In genomic region chr1:66156144-66156543, GRCh38 we compare ENCODE assay signal across 14 cellular contexts.
DNase-seq lines count a peak whose midpoint lies in the region.
"Had no signal": no experiment of that assay in that cellular context is flagged by ENCODE, and none has a peak within 500 bp of the region (broad histone marks: within the 10 kb centered on the region; RNA-seq: fewer than 3 reads in every experiment).

No MANE protein-coding gene starts in this region.

- H3K27me3 ChIP-seq in layer of hippocampus (ENCODE audit: control insufficient read depth, insufficient read depth, low read length): no peaks in the 10 kb centered on the region
- H3K27me3 ChIP-seq in MG63: no peaks in the 10 kb centered on the region; the same call in 1 of the 2 replicates

- DNase-seq in Ammon's horn (ENCODE audit: low spot score): peak; percentile 51
- DNase-seq in substantia nigra (lab: John Stamatoyannopoulos, UW): no peak
- DNase-seq in activated effector memory CD4-positive, alpha-beta T cell treated with anti-CD3 and anti-CD28 coated beads, Interleukin-2, amount 50 U/mL, for 16 hours: no peak
- no peak for DNase-seq in MG63
- no peak for DNase-seq in AG08396 (ENCODE audit: low spot score)
- DNase-seq: 8988T; C1 segment of cervical spinal cord; CD4-positive, alpha-beta T cell; DMS79; HCEC 1CT had no signal

- peak overlapping the region; percentile 81 for H3K27ac ChIP-seq in cingulate gyrus (ENCODE audit: low read depth, low read length)
- peak overlapping the region; percentile 91 for H3K27ac ChIP-seq in layer of hippocampus (ENCODE audit: low read depth, low read length)
- peak overlapping the region; percentile 93 for H3K27ac ChIP-seq in substantia nigra (ENCODE audit: low read depth, low read length, poor library complexity, severe bottlenecking)
- H3K27ac ChIP-seq: HL-60 had no signal

- H3K36me3 ChIP-seq in MG63: no peaks in the 10 kb centered on the region

- H3K9me3 ChIP-seq in MG63: no peaks in the 10 kb centered on the region

- no peak overlapping the region for H3K4me3 ChIP-seq in MG63
- H3K4me3 ChIP-seq: GM12878 had no signal
